Comparison of ENCODE assay signal across 8 cellular contexts in the genomic region with DNA sequence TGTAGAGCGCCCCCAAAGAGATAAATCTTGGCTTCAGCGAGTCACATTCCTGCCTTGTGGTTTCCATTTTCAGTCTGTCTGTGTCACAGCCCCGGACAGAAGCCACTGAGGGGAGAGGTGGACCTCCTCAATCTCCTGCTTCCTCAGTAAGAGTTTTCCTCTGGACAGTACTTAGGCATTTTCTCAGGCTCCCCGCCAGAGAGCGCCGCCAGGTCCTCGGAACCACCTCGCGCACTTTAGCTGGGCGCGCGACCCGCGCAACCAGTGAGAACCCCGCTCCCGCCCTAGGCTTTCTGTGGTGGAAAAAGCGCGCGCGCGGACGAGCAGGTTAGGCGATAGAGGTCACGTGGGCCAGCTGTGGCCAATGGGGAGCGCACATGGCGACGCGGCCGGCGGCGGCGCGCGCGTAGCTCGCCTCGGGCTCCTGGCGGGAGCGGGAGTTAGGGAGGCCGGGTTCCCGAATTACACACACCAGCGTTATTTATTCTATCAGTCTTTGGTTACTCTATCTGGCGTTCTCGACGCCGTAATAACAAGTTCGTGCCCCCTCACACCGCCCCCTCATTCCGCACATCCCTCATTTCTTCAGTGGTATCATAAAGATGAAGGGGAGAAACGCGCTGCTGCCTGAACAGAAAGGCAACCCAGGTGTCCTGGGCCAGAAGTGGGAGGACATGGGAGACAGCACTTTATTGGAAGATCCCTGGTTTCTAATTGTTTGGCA. TPM values are rescaled to one million over a fixed set of nuclear protein-coding genes. Genes with fewer than 3 reads are reported as not detected.
A peak's percentile ranks its signal among the peaks of the same experiment; 100 is the strongest.
DNase-seq lines count a peak whose midpoint lies in the region; TF ChIP-seq lines count a peak whose summit lies in the region.

No MANE protein-coding gene starts in this region.

- DNase-seq in GM03348 (ENCODE audit: low spot score) (peak; percentile 99), HCEC 1CT (peak; percentile 99), MM.1S (peak; percentile 98), SHP77 treated with DMSO at 0.1 percent for 48 hours (lab: John Stamatoyannopoulos, UW) (peak; percentile 95), activated gamma-delta T cell treated with Interleukin-2 at 50 U/mL for 16 hours (peak; percentile 98), foreskin fibroblast (peak; percentile 98 to 100), neural progenitor cell (ENCODE audit: low spot score) (peak; percentile 99)

- H3K9me3 ChIP-seq in MM.1S (replicated peaks; ENCODE audit: insufficient read depth, low read length) = no peaks in the 10 kb centered on the region
- no peaks in the 10 kb centered on the region for H3K9me3 ChIP-seq in neural progenitor cell (ENCODE audit: low read depth)
- no peaks in the 10 kb centered on the region for H3K9me3 ChIP-seq in stomach smooth muscle (ENCODE audit: control insufficient read depth in 2 of 2, low read length in 2 of 2)

- H3K79me2 ChIP-seq in MM.1S (ENCODE audit: low read length) = no peaks in the 10 kb centered on the region
- no peaks in the 10 kb centered on the region for H3K79me2 ChIP-seq in neural progenitor cell (ENCODE audit: low read depth)

- H3F3A ChIP-seq in MM.1S (ENCODE audit: insufficient read depth, low read length) (no peaks in the 10 kb centered on the region), neural progenitor cell (ENCODE audit: low read depth) (peaks cover 23% of the 10 kb centered on the region)

- H3K4me3 ChIP-seq in MM.1S (ENCODE audit: low read length) = peak overlapping the region; percentile 65
- peak overlapping the region; percentile 73 to 88 for H3K4me3 ChIP-seq in foreskin fibroblast (ENCODE audit: low read depth in 1 of 2, low read length in 2 of 2)
- peak overlapping the region; percentile 38 for H3K4me3 ChIP-seq in neural progenitor cell
- peak overlapping the region; percentile 88 for H3K4me3 ChIP-seq in stomach smooth muscle (ENCODE audit: low read length in 2 of 2)

- H3K27ac ChIP-seq in MM.1S (ENCODE audit: low read length) (peak overlapping the region; percentile 43; the same call in 1 of the 2 replicates), neural progenitor cell (no peak overlapping the region), stomach smooth muscle (ENCODE audit: low read length) (peak overlapping the region; percentile 93)

- no peaks in the 10 kb centered on the region for H4K20me1 ChIP-seq in MM.1S (ENCODE audit: insufficient read depth, low read length)
- no peaks in the 10 kb centered on the region for H4K20me1 ChIP-seq in neural progenitor cell (ENCODE audit: low read depth)

- H3K4me1 ChIP-seq in MM.1S (ENCODE audit: low read length) (peaks cover 11% of the 10 kb centered on the region; the same call in 1 of the 2 replicates), neural progenitor cell (peaks cover 10% of the 10 kb centered on the region), stomach smooth muscle (ENCODE audit: control insufficient read depth, insufficient read depth, low read length) (peaks cover 12% of the 10 kb centered on the region)

- TF ChIP-seq CTCF in MM.1S (IDR thresholded peaks at IDR 0.05; ENCODE audit: low read length) (peak; percentile 75), foreskin fibroblast (IDR thresholded peaks at IDR 0.05; ENCODE audit: low read depth, low read length) (peak; percentile 65), neural progenitor cell (IDR thresholded peaks at IDR 0.05) (peak; percentile 67)

- peak overlapping the region; percentile 87 for H3K4me3 Mint-ChIP-seq in neural progenitor cell

- H2AFZ ChIP-seq in MM.1S (ENCODE audit: low read length) (peak overlapping the region; percentile 94), neural progenitor cell (replicated peaks) (peak overlapping the region; percentile 95)

- H3K27me3 ChIP-seq in MM.1S (replicated peaks; ENCODE audit: insufficient read depth, low read length) (no peaks in the 10 kb centered on the region), neural progenitor cell (no peaks in the 10 kb centered on the region), stomach smooth muscle (ENCODE audit: control insufficient read depth in 1 of 2, insufficient read depth in 2 of 2, low read length in 2 of 2) (no peaks in the 10 kb centered on the region)

- H3K9ac ChIP-seq in MM.1S (ENCODE audit: low read length) = peak overlapping the region; percentile 61
- no peak overlapping the region for H3K9ac ChIP-seq in neural progenitor cell
- H3K9ac ChIP-seq in stomach smooth muscle (ENCODE audit: low read length in 2 of 2) = peak overlapping the region; percentile 93 to 94

- no peaks in the 10 kb centered on the region for H3K36me3 Mint-ChIP-seq in neural progenitor cell

- H3K27me3 Mint-ChIP-seq in neural progenitor cell (ENCODE audit: insufficient read depth, low read depth) = peaks cover 2% of the 10 kb centered on the region

- H3K27ac Mint-ChIP-seq in neural progenitor cell = peak overlapping the region; percentile 72

- peaks cover 14% of the 10 kb centered on the region for H3K4me1 Mint-ChIP-seq in neural progenitor cell

- H3K9me2 ChIP-seq in MM.1S (replicated peaks; ENCODE audit: insufficient read depth, low read length) = no peaks in the 10 kb centered on the region

- no peaks in the 10 kb centered on the region for H3K36me3 ChIP-seq in MM.1S (replicated peaks; ENCODE audit: insufficient read depth, low read length)
- no peaks in the 10 kb centered on the region for H3K36me3 ChIP-seq in neural progenitor cell
- H3K36me3 ChIP-seq in stomach smooth muscle (ENCODE audit: control insufficient read depth in 2 of 2, insufficient read depth in 2 of 2, low read length in 2 of 2) = no peaks in the 10 kb centered on the region

- H3K4me2 ChIP-seq in MM.1S (ENCODE audit: low read depth, low read length) = peak overlapping the region; percentile 79
- peak overlapping the region; percentile 78 for H3K4me2 ChIP-seq in neural progenitor cell

- no peaks in the 10 kb centered on the region for H3K9me3 Mint-ChIP-seq in neural progenitor cell

RNA-seq across cellular contexts. Expression of a gene that starts 19.4 kb away (rescaled TPM):
- total RNA-seq in neural progenitor cell (ENCODE audit: low replicate concordance) = not detected in 2 replicates

RNA-seq across cellular contexts. Expression of a gene that starts 19.5 kb away (rescaled TPM):
- 37.7 and 41.3 TPM in 2 replicates for total RNA-seq in neural progenitor cell (ENCODE audit: low replicate concordance)

RNA-seq across cellular contexts. Expression of a gene that starts 35.8 kb away (rescaled TPM):
- 0.09 and 0.11 TPM in 2 replicates for total RNA-seq in neural progenitor cell (ENCODE audit: low replicate concordance)

Comparison
In these comparisons a context has a peak if more than half of its experiments do, and no peak if none do; other contexts are left out.
1. H3K4me3 ChIP-seq: peak in every context shown above with its lines; median percentile 88 in stomach smooth muscle; 80 in foreskin fibroblast; 65 in MM.1S; 38 in neural progenitor cell.